ENCODE assay signal across 8 cellular contexts in genomic region chr19:4723465-4724251, GRCh38. TPM values are rescaled to one million over a fixed set of nuclear protein-coding genes. Genes with fewer than 3 reads are reported as not detected.
A peak's percentile ranks its signal among the peaks of the same experiment; 100 is the strongest.
DNase-seq lines count a peak whose midpoint lies in the region; ATAC-seq and TF ChIP-seq lines count a peak whose summit lies in the region.

DPP9 (minus strand) TSS chr19:4723842; CDS start chr19:4719906, 3,936 bp downstream.

- H3K4me3 ChIP-seq in CD4-positive, CD25-positive, alpha-beta regulatory T cell (ENCODE audit: low read depth, low read length), result peak within 1 kb of the TSS; percentile 90
- peak within 1 kb of the TSS; percentile 68 to 99 (median 91) for H3K4me3 ChIP-seq in dorsolateral prefrontal cortex
- H3K4me3 ChIP-seq in liver (ENCODE audit: low read depth in 1 of 3, low read length in 3 of 3), result peak within 1 kb of the TSS; percentile 87 to 98 (median 96)

- H3K27ac Mint-ChIP-seq in CD4-positive, CD25-positive, alpha-beta regulatory T cell, result peak within 1 kb of the TSS; percentile 97 to 100 (median 97)
- peak within 1 kb of the TSS; percentile 95 for H3K27ac Mint-ChIP-seq in activated CD4-positive, alpha-beta memory T cell treated with anti-CD3 and anti-CD28 coated beads for 36 hours

- intact Hi-C loops in activated CD4-positive, alpha-beta memory T cell treated with anti-CD3 and anti-CD28 coated beads for 36 hours (cut with micrococcal nuclease), result loop anchor here (1.0 to 5.0 kb wide), 6 partner anchors 53 to 1069 kb away; partner anchors contain the start of genes CHAF1A, DUS3L, FEM1A and KDM4B
- intact Hi-C loops in dorsolateral prefrontal cortex (cut with DNase I), result loop anchor here (2.0 to 10.0 kb wide), 3 partner anchors 36 to 191 kb away; partner anchors contain the start of gene FEM1A (in 2 of the 2)

- H3K9ac ChIP-seq in liver (ENCODE audit: low read depth in 1 of 2, low read length in 2 of 2), result peak within 1 kb of the TSS; percentile 73 to 90

- no peaks in the 10 kb centered on the region for H3K9me3 ChIP-seq in CD4-positive, CD25-positive, alpha-beta regulatory T cell (ENCODE audit: control insufficient read depth in 2 of 2, low read length in 2 of 2)
- H3K9me3 ChIP-seq in liver (ENCODE audit: control insufficient read depth in 4 of 4, low read length in 3 of 4), result no peaks in the 10 kb centered on the region

- H3K4me1 Mint-ChIP-seq in CD4-positive, CD25-positive, alpha-beta regulatory T cell, result peaks cover 5 to 52% (median 22%) of the 10 kb centered on the region in 4 donors
- H3K4me1 Mint-ChIP-seq in activated CD4-positive, alpha-beta memory T cell treated with anti-CD3 and anti-CD28 coated beads for 36 hours (ENCODE audit: low read depth), result peaks cover 28% of the 10 kb centered on the region

- H3K27me3 ChIP-seq in CD4-positive, CD25-positive, alpha-beta regulatory T cell (ENCODE audit: control insufficient read depth, insufficient read depth, low read length), result no peaks in the 10 kb centered on the region
- H3K27me3 ChIP-seq in dorsolateral prefrontal cortex (no peaks in the 10 kb centered on the region), liver (ENCODE audit: control insufficient read depth in 4 of 4, insufficient read depth in 4 of 4, low read length in 3 of 4) (no peaks in the 10 kb centered on the region)

- H3K36me3 Mint-ChIP-seq in CD4-positive, CD25-positive, alpha-beta regulatory T cell, result peaks cover 11% of the 10 kb centered on the region
- peaks cover 14% of the 10 kb centered on the region for H3K36me3 Mint-ChIP-seq in activated CD4-positive, alpha-beta memory T cell treated with anti-CD3 and anti-CD28 coated beads for 36 hours

- peaks cover 15% of the 10 kb centered on the region for H3K36me3 ChIP-seq in CD4-positive, CD25-positive, alpha-beta regulatory T cell (ENCODE audit: control insufficient read depth, insufficient read depth, low read length)
- H3K36me3 ChIP-seq in liver (ENCODE audit: control insufficient read depth in 4 of 4, insufficient read depth in 3 of 4, low read depth in 1 of 4, low read length in 3 of 4), result peaks cover 4 to 9% (median 7%) of the 10 kb centered on the region in 4 donors

- H3K4me3 Mint-ChIP-seq in CD4-positive, CD25-positive, alpha-beta regulatory T cell, result peak within 1 kb of the TSS; percentile 90 to 96 (median 94)
- peak within 1 kb of the TSS; percentile 84 for H3K4me3 Mint-ChIP-seq in activated CD4-positive, alpha-beta memory T cell treated with anti-CD3 and anti-CD28 coated beads for 36 hours

- TF ChIP-seq CTCF in dorsolateral prefrontal cortex (IDR thresholded peaks at IDR 0.05 in 54 of 56, conservative IDR thresholded peaks at IDR 0.05 in 2 of 56; ENCODE audit: low read depth in 1 of 56, partially characterized antibody in 56 of 56) (peak in 51 of 56 donors; percentile 11 to 70 (median 43)), liver (IDR thresholded peaks at IDR 0.05; ENCODE audit: low read depth, low read length, missing input control) (peak; percentile 40)

- H3K27me3 Mint-ChIP-seq in CD4-positive, CD25-positive, alpha-beta regulatory T cell, result peaks cover 16% of the 10 kb centered on the region
- H3K27me3 Mint-ChIP-seq in activated CD4-positive, alpha-beta memory T cell treated with anti-CD3 and anti-CD28 coated beads for 36 hours, result peaks cover 5% of the 10 kb centered on the region

- ATAC-seq in CD4-positive, CD25-positive, alpha-beta regulatory T cell (ENCODE audit: low read depth in 2 of 2), result peak; percentile 97
- ATAC-seq in GM19438 (IDR thresholded peaks at IDR 0.05; ENCODE audit: low read depth, unreplicated experiment) (peak; percentile 90), HG03575 (IDR thresholded peaks at IDR 0.05; ENCODE audit: extremely low read depth, insufficient number of reproducible peaks, low FRiP score, unreplicated experiment) (peak; percentile 54)

- H3K4me1 ChIP-seq in CD4-positive, CD25-positive, alpha-beta regulatory T cell (ENCODE audit: control insufficient read depth, insufficient read depth, low read length, poor library complexity, severe bottlenecking), result peaks cover 23% of the 10 kb centered on the region
- H3K4me1 ChIP-seq in liver (ENCODE audit: control insufficient read depth in 4 of 4, insufficient read depth in 4 of 4, low read length in 3 of 4), result peaks cover 4 to 41% (median 40%) of the 10 kb centered on the region in 4 donors

- CTCF ChIA-PET in activated CD4-positive, alpha-beta memory T cell treated with anti-CD3 and anti-CD28 coated beads for 36 hours (lab: Charles Lee), result interaction anchor here (1.0 to 2.3 kb wide), 4 partner anchors 9 to 68 kb away, joined by 4 to 30 read pairs (median 8); partner anchors contain the start of gene FEM1A

- WGBS in liver, result under 1% methylated on average over 76 of the region's 76 CpGs

- peak within 1 kb of the TSS; percentile 81 for H3K27ac ChIP-seq in CD4-positive, CD25-positive, alpha-beta regulatory T cell (ENCODE audit: insufficient read depth, low read length, poor library complexity, severe bottlenecking)
- H3K27ac ChIP-seq in dorsolateral prefrontal cortex (peak within 1 kb of the TSS; percentile 46 to 95 (median 87)), liver (ENCODE audit: low read depth in 1 of 2, low read length in 2 of 2) (peak within 1 kb of the TSS; percentile 83 to 93)

- peak; percentile 96 to 100 (median 99) for DNase-seq in CD4-positive, CD25-positive, alpha-beta regulatory T cell
- DNase-seq in NCI-H82 treated with DMSO at 0.1 percent for 48 hours (lab: John Stamatoyannopoulos, UW; ENCODE audit: unreplicated experiment), result peak; percentile 92
- DNase-seq in activated CD4-positive, alpha-beta memory T cell treated with anti-CD3 and anti-CD28 coated beads for 36 hours, result peak; percentile 98
- DNase-seq in dorsolateral prefrontal cortex, result peak; percentile 92 to 97 (median 96)
- DNase-seq in stimulated activated CD4-positive, alpha-beta T cell treated with anti-CD3 and anti-CD28 coated beads, Interleukin-4, amount 100 ng/mL, for 24 hours, result peak; percentile 97

- POLR2A ChIA-PET in activated CD4-positive, alpha-beta memory T cell treated with anti-CD3 and anti-CD28 coated beads for 36 hours (lab: Charles Lee), result interaction anchor here (2.4 kb wide), 1 partner anchor 68 kb away, joined by 13 read pairs; the partner anchor contains the start of gene FEM1A

- H3K9me3 Mint-ChIP-seq in CD4-positive, CD25-positive, alpha-beta regulatory T cell, result peaks cover 0 to 11% (median 2%) of the 10 kb centered on the region in 7 donors
- no peaks in the 10 kb centered on the region for H3K9me3 Mint-ChIP-seq in activated CD4-positive, alpha-beta memory T cell treated with anti-CD3 and anti-CD28 coated beads for 36 hours

- peak; percentile 48 to 66 for TF ChIP-seq RAD21 in liver (IDR thresholded peaks at IDR 0.05)

TF ChIP-seq in liver, 16 proteins besides CTCF, POLR2A, EP300 and RAD21 (continues in another document):
- TF ChIP-seq TAF1 (conservative IDR thresholded peaks at IDR 0.05), result no peak
- peak; percentile 83 to 93 for TF ChIP-seq GABPA (IDR thresholded peaks at IDR 0.05 in 1 of 2, conservative IDR thresholded peaks at IDR 0.05 in 1 of 2)
- TF ChIP-seq EGR1 (IDR thresholded peaks at IDR 0.05; ENCODE audit: low read depth in 2 of 2), result peak in 1 of 2 donors; percentile 39
- TF ChIP-seq FOXA2 (IDR thresholded peaks at IDR 0.05), result peak; percentile 28
- peak; percentile 88 for TF ChIP-seq NR2F2 (IDR thresholded peaks at IDR 0.05)
- TF ChIP-seq JUND (IDR thresholded peaks at IDR 0.05), result peak; percentile 28 to 66
- peak; percentile 61 for TF ChIP-seq YY1 (IDR thresholded peaks at IDR 0.05)
- no peak for TF ChIP-seq REST (IDR thresholded peaks at IDR 0.05)
- TF ChIP-seq HNF4A (conservative IDR thresholded peaks at IDR 0.05), result peak in 1 of 2 donors; percentile 39

RNA-seq across cellular contexts. Expression of gene DPP9, which starts in this region (rescaled TPM):
- total RNA-seq in CD4-positive, CD25-positive, alpha-beta regulatory T cell, result 93.3 TPM
- 10 to 100 TPM; 14.3 to 22.8 (median 17.6) TPM for polyA plus RNA-seq in CD4-positive, CD25-positive, alpha-beta regulatory T cell
- total RNA-seq in activated CD4-positive, alpha-beta memory T cell treated with anti-CD3 and anti-CD28 coated beads for 36 hours, result 10 to 100 TPM; 54.8 to 57.5 TPM
- total RNA-seq in dorsolateral prefrontal cortex (10 to 100 TPM; 24.5 to 54.3 (median 38.1) TPM), liver (10 to 100 TPM; 27.3 to 74.5 TPM)
- 10 to 100 TPM; 20.5 to 53.4 TPM for polyA plus RNA-seq in liver

Comparison
In these comparisons a context has a peak if more than half of its experiments do, and no peak if none do; other contexts are left out.
1. Peak in every context shown above with its lines: DNase-seq, ATAC-seq, H3K4me3 ChIP-seq and H3K27ac ChIP-seq.